In genomic region chr7:123229426-123229825, GRCh38 we compare ENCODE assay signal across 24 cellular contexts. TPM values are rescaled to one million over a fixed set of nuclear protein-coding genes. Genes with fewer than 3 reads are reported as not detected.
"Had no signal": no experiment of that assay in that cellular context is flagged by ENCODE, and none has a peak within 500 bp of the region (broad histone marks: within the 10 kb centered on the region; RNA-seq: fewer than 3 reads in every experiment).

No MANE protein-coding gene starts in this region.

- H3K27me3 ChIP-seq: adrenal gland, breast epithelium, MG63 had no signal

- ATAC-seq: activated CD8-positive, alpha-beta T cell treated with anti-CD3 and anti-CD28 coated beads, Interleukin-2, amount 10 ng/mL, durations not matched to agents 7 days and 5 days; T-helper 17 cell; WTC11 had no signal

- H3K4me1 ChIP-seq: adrenal gland, breast epithelium had no signal

- H3K27ac ChIP-seq: adrenal gland, breast epithelium had no signal

- H3K36me3 ChIP-seq: adrenal gland, breast epithelium, MG63 had no signal

- FAIRE-seq: RCC 7860 had no signal

- DNase-seq: activated CD4-positive, alpha-beta T cell treated with anti-CD3 and anti-CD28 coated beads for 48 hours; activated CD4-positive, alpha-beta T cell treated with anti-CD3 and anti-CD28 coated beads, Interleukin-2, amount 50 U/mL, for 4 hours; activated CD4-positive, CD25-positive, alpha-beta regulatory T cell treated with anti-CD3 and anti-CD28 coated beads, Interleukin-2, amount 50 U/mL, for 72 hours; activated CD8-positive, alpha-beta memory T cell treated with anti-CD3 and anti-CD28 coated beads, Interleukin-2, amount 50 U/mL, for 48 hours; activated CD8-positive, alpha-beta T cell treated with anti-CD3 and anti-CD28 coated beads, Interleukin-2, amount 10 ng/mL, durations not matched to agents 7 days and 5 days; activated naive CD4-positive, alpha-beta T cell treated with anti-CD3 and anti-CD28 coated beads, Interleukin-2, amount 50 U/mL, for 16 hours; activated naive CD8-positive, alpha-beta T cell treated with anti-CD3 and anti-CD28 coated beads, Interleukin-2, amount 10 ng/mL, durations not matched to agents 7 days and 5 days; activated T-cell treated with anti-CD3 and anti-CD28 coated beads, Interleukin-2, amount 50 U/mL, for 1 hour; adrenal gland; aorta; central memory CD4-positive, alpha-beta T cell; KG1; MG63; NCI-H1105 treated with DMSO at 0.1 percent for 48 hours; NCI-H1436 treated with DMSO at 0.1 percent for 48 hours; NCI-H187; NCI-H2081; NCI-H524; SHP77 treated with DMSO at 0.1 percent for 48 hours; T-helper 17 cell; T-helper 9 cell had no signal

- H3K4me3 ChIP-seq: adrenal gland, breast epithelium, MG63 had no signal

- H3K9me3 ChIP-seq: adrenal gland, breast epithelium, MG63 had no signal

RNA-seq across cellular contexts. Expression of gene SLC13A1, which starts 29.7 kb away (rescaled TPM):
- total RNA-seq: activated CD8-positive, alpha-beta T cell treated with anti-CD3 and anti-CD28 coated beads, Interleukin-2, amount 10 ng/mL, durations not matched to agents 7 days and 5 days; activated naive CD8-positive, alpha-beta T cell treated with anti-CD3 and anti-CD28 coated beads, Interleukin-2, amount 10 ng/mL, durations not matched to agents 7 days and 5 days; adrenal gland; aorta; breast epithelium; T-helper 17 cell had no signal
- polyA plus RNA-seq: adrenal gland, aorta had no signal
